In the genomic region with DNA sequence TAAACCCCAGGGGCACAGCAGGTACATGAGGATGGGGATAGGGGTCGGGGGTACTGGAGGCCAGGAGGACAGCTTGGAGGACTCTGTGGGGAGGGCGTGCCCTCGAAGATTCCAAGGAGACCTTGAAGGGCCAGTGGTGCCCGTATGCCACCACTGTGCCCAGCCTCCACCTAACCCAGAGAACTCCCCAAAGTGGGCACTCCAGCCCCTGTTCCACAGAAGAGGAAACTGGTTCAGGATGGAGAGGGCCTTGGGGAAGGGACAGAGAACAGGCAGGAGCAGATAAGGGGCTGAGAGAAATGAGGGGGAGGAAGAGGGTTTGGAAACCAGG, we compare ENCODE assay signal across 12 cellular contexts. TPM values are rescaled to one million over a fixed set of nuclear protein-coding genes. Genes with fewer than 3 reads are reported as not detected.
"Had no signal": no experiment of that assay in that cellular context is flagged by ENCODE, and none has a peak within 500 bp of the region (broad histone marks: within the 10 kb centered on the region; RNA-seq: fewer than 3 reads in every experiment).

No MANE protein-coding gene starts in this region.

- H3K27ac Mint-ChIP-seq: activated CD4-positive, alpha-beta memory T cell treated with anti-CD3 and anti-CD28 coated beads for 36 hours; activated naive CD8-positive, alpha-beta T cell treated with anti-CD3 and anti-CD28 coated beads, Interleukin-2, amount 10 ng/mL, durations not matched to agents 7 days and 5 days; nephron; T-cell had no signal

- H3K4me3 ChIP-seq: prostate gland, smooth muscle cell had no signal

- H3K9me3 Mint-ChIP-seq: activated CD4-positive, alpha-beta memory T cell treated with anti-CD3 and anti-CD28 coated beads for 36 hours; activated naive CD8-positive, alpha-beta T cell treated with anti-CD3 and anti-CD28 coated beads, Interleukin-2, amount 10 ng/mL, durations not matched to agents 7 days and 5 days; T-cell had no signal

- H3K4me3 Mint-ChIP-seq: activated CD4-positive, alpha-beta memory T cell treated with anti-CD3 and anti-CD28 coated beads for 36 hours; activated naive CD8-positive, alpha-beta T cell treated with anti-CD3 and anti-CD28 coated beads, Interleukin-2, amount 10 ng/mL, durations not matched to agents 7 days and 5 days had no signal

- H3K36me3 Mint-ChIP-seq: activated CD4-positive, alpha-beta memory T cell treated with anti-CD3 and anti-CD28 coated beads for 36 hours; activated naive CD8-positive, alpha-beta T cell treated with anti-CD3 and anti-CD28 coated beads, Interleukin-2, amount 10 ng/mL, durations not matched to agents 7 days and 5 days; immature natural killer cell; T-cell had no signal

- H3K36me3 ChIP-seq: brain microvascular endothelial cell, heart left ventricle, prostate gland had no signal

- H3K27ac ChIP-seq: brain microvascular endothelial cell had no signal

- H3K9me3 ChIP-seq: heart left ventricle, prostate gland had no signal

- H3K4me1 ChIP-seq: prostate gland had no signal

- H3K27me3 ChIP-seq: brain microvascular endothelial cell had no signal

- DNase-seq: activated CD4-positive, alpha-beta T cell treated with anti-CD3 and anti-CD28 coated beads for 1 hour; effector memory CD4-positive, alpha-beta T cell had no signal

RNA-seq across cellular contexts. Expression of gene PHLDA2, which starts 2.2 kb away (rescaled TPM):
- total RNA-seq: frontal cortex had no signal
